In the genomic region with DNA sequence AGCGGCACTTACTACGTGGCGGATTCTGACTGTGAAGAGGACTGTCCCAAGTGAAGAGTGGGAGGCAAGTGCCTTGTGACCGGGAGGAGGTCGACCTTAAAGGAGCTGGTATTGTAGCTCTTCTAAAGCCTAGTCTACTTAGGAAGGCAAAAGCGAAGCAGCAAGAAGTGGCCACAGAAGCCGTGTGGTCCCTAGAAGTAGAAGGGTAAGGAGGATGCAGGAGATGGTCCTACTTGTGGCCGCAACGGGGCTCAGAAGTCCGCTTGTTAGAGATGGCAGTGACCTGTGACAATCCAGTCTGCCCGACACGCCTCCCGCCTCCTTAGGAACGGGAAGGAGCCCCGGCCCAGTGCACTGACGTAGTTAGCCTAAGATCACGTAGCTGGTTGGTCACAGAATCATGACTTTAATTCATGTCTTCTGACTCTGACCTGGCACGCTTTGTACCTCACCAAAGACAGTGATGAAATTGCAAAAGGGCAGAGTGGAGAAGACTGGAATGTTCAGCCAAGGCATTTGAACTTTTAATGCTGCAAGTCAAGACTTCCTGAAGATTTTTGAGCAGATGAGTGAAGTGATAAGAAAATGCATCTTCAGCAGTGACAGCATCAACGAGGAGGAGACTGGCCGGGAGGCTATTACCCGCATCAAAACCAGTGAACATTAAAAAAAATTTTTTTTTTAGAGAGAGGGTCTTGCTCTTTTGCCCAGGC, we compare ENCODE assay signal across 1 cellular context.
TF ChIP-seq lines count a peak whose summit lies in the region.

No MANE protein-coding gene starts in this region.

TF ChIP-seq in GM12878, 131 proteins besides CTCF, POLR2A, EP300 and RAD21 (continued from another document and continues in another):
- TF ChIP-seq, protein P1, sequence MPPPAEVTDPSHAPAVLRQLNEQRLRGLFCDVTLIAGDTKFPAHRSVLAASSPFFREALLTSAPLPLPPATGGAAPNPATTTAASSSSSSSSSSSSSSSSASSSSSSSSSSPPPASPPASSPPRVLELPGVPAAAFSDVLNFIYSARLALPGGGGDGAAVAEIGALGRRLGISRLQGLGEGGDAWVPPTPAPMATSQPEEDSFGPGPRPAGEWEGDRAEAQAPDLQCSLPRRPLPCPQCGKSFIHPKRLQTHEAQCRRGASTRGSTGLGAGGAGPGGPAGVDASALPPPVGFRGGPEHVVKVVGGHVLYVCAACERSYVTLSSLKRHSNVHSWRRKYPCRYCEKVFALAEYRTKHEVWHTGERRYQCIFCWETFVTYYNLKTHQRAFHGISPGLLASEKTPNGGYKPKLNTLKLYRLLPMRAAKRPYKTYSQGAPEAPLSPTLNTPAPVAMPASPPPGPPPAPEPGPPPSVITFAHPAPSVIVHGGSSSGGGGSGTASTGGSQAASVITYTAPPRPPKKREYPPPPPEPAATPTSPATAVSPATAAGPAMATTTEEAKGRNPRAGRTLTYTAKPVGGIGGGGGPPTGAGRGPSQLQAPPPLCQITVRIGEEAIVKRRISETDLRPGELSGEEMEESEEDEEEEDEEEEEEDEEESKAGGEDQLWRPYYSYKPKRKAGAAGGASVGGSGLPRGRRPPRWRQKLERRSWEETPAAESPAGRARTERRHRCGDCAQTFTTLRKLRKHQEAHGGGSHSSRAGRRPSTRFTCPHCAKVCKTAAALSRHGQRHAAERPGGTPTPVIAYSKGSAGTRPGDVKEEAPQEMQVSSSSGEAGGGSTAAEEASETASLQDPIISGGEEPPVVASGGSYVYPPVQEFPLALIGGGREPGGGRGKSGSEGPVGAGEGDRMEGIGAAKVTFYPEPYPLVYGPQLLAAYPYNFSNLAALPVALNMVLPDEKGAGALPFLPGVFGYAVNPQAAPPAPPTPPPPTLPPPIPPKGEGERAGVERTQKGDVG (CRISPR knock-in tag; IDR thresholded peaks at IDR 0.05): no peak
- no peak for TF ChIP-seq MYB (IDR thresholded peaks at IDR 0.05; ENCODE audit: borderline replicate concordance, low read depth, low read length)
- TF ChIP-seq, protein P2, sequence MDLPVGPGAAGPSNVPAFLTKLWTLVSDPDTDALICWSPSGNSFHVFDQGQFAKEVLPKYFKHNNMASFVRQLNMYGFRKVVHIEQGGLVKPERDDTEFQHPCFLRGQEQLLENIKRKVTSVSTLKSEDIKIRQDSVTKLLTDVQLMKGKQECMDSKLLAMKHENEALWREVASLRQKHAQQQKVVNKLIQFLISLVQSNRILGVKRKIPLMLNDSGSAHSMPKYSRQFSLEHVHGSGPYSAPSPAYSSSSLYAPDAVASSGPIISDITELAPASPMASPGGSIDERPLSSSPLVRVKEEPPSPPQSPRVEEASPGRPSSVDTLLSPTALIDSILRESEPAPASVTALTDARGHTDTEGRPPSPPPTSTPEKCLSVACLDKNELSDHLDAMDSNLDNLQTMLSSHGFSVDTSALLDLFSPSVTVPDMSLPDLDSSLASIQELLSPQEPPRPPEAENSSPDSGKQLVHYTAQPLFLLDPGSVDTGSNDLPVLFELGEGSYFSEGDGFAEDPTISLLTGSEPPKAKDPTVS (IDR thresholded peaks at IDR 0.05; ENCODE audit: low read depth, low read length): no peak
- TF ChIP-seq SIX5 (IDR thresholded peaks at IDR 0.05; ENCODE audit: low read depth, low read length, severe bottlenecking): no peak
- TF ChIP-seq, protein P3, sequence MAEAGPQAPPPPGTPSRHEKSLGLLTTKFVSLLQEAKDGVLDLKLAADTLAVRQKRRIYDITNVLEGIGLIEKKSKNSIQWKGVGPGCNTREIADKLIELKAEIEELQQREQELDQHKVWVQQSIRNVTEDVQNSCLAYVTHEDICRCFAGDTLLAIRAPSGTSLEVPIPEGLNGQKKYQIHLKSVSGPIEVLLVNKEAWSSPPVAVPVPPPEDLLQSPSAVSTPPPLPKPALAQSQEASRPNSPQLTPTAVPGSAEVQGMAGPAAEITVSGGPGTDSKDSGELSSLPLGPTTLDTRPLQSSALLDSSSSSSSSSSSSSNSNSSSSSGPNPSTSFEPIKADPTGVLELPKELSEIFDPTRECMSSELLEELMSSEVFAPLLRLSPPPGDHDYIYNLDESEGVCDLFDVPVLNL (IDR thresholded peaks at IDR 0.05; ENCODE audit: low read depth, low read length): no peak
- TF ChIP-seq, protein P4, sequence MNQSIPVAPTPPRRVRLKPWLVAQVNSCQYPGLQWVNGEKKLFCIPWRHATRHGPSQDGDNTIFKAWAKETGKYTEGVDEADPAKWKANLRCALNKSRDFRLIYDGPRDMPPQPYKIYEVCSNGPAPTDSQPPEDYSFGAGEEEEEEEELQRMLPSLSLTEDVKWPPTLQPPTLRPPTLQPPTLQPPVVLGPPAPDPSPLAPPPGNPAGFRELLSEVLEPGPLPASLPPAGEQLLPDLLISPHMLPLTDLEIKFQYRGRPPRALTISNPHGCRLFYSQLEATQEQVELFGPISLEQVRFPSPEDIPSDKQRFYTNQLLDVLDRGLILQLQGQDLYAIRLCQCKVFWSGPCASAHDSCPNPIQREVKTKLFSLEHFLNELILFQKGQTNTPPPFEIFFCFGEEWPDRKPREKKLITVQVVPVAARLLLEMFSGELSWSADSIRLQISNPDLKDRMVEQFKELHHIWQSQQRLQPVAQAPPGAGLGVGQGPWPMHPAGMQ (IDR thresholded peaks at IDR 0.05; ENCODE audit: borderline replicate concordance): no peak
- TF ChIP-seq TCF7 (IDR thresholded peaks at IDR 0.05; ENCODE audit: borderline replicate concordance): no peak
- no peak for TF ChIP-seq FOS (IDR thresholded peaks at IDR 0.05; ENCODE audit: borderline replicate concordance, extremely low read depth, insufficient read length)
- TF ChIP-seq SUPT20H (IDR thresholded peaks at IDR 0.05; ENCODE audit: borderline replicate concordance, control insufficient read depth, low read depth, low read length): no peak
- peak; percentile 28; the same call in 1 of the 2 replicates for TF ChIP-seq YY1 (IDR thresholded peaks at IDR 0.05; ENCODE audit: low read depth, low read length)
- peak; percentile 89 to 90 for TF ChIP-seq IKZF2 (IDR thresholded peaks at IDR 0.05)
- TF ChIP-seq FOXM1 (IDR thresholded peaks at IDR 0.05; ENCODE audit: low read depth, low read length): peak; percentile 12; the same call in 1 of the 2 replicates
- no peak for TF ChIP-seq BRCA1 (IDR thresholded peaks at IDR 0.05; ENCODE audit: low read depth, low read length)
- TF ChIP-seq, protein P5, sequence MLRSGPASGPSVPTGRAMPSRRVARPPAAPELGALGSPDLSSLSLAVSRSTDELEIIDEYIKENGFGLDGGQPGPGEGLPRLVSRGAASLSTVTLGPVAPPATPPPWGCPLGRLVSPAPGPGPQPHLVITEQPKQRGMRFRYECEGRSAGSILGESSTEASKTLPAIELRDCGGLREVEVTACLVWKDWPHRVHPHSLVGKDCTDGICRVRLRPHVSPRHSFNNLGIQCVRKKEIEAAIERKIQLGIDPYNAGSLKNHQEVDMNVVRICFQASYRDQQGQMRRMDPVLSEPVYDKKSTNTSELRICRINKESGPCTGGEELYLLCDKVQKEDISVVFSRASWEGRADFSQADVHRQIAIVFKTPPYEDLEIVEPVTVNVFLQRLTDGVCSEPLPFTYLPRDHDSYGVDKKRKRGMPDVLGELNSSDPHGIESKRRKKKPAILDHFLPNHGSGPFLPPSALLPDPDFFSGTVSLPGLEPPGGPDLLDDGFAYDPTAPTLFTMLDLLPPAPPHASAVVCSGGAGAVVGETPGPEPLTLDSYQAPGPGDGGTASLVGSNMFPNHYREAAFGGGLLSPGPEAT (IDR thresholded peaks at IDR 0.05; ENCODE audit: low read depth): peak; percentile 86
- TF ChIP-seq, protein P6, sequence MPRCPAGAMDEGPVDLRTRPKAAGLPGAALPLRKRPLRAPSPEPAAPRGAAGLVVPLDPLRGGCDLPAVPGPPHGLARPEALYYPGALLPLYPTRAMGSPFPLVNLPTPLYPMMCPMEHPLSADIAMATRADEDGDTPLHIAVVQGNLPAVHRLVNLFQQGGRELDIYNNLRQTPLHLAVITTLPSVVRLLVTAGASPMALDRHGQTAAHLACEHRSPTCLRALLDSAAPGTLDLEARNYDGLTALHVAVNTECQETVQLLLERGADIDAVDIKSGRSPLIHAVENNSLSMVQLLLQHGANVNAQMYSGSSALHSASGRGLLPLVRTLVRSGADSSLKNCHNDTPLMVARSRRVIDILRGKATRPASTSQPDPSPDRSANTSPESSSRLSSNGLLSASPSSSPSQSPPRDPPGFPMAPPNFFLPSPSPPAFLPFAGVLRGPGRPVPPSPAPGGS (IDR thresholded peaks at IDR 0.05; ENCODE audit: borderline replicate concordance, insufficient read depth, low read depth, low read length, poor library complexity, severe bottlenecking): no peak
- TF ChIP-seq NFYA (IDR thresholded peaks at IDR 0.05; ENCODE audit: borderline replicate concordance, low read depth, low read length): no peak
- TF ChIP-seq RB1 (IDR thresholded peaks at IDR 0.05; ENCODE audit: borderline replicate concordance): peak; percentile 78; the same call in 1 of the 2 replicates
- TF ChIP-seq, protein P7, sequence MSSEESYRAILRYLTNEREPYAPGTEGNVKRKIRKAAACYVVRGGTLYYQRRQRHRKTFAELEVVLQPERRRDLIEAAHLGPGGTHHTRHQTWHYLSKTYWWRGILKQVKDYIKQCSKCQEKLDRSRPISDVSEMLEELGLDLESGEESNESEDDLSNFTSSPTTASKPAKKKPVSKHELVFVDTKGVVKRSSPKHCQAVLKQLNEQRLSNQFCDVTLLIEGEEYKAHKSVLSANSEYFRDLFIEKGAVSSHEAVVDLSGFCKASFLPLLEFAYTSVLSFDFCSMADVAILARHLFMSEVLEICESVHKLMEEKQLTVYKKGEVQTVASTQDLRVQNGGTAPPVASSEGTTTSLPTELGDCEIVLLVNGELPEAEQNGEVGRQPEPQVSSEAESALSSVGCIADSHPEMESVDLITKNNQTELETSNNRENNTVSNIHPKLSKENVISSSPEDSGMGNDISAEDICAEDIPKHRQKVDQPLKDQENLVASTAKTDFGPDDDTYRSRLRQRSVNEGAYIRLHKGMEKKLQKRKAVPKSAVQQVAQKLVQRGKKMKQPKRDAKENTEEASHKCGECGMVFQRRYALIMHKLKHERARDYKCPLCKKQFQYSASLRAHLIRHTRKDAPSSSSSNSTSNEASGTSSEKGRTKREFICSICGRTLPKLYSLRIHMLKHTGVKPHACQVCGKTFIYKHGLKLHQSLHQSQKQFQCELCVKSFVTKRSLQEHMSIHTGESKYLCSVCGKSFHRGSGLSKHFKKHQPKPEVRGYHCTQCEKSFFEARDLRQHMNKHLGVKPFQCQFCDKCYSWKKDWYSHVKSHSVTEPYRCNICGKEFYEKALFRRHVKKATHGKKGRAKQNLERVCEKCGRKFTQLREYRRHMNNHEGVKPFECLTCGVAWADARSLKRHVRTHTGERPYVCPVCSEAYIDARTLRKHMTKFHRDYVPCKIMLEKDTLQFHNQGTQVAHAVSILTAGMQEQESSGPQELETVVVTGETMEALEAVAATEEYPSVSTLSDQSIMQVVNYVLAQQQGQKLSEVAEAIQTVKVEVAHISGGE (CRISPR knock-in tag; IDR thresholded peaks at IDR 0.05): no peak
- peak; percentile 51; the same call in 1 of the 2 replicates for TF ChIP-seq IRF4 (IDR thresholded peaks at IDR 0.05; ENCODE audit: low read depth, low read length)
- TF ChIP-seq POLR2AphosphoS5 (IDR thresholded peaks at IDR 0.05; ENCODE audit: low read length): peak; percentile 96; the same call in 1 of the 2 replicates
- no peak for TF ChIP-seq BMI1 (IDR thresholded peaks at IDR 0.05; ENCODE audit: borderline replicate concordance)
- no peak for TF ChIP-seq ETV6 (conservative IDR thresholded peaks at IDR 0.05 in 1 of 2, IDR thresholded peaks at IDR 0.05 in 1 of 2; ENCODE audit: borderline replicate concordance in 1 of 2, low read depth in 1 of 2)
- no peak for TF ChIP-seq MEF2A (IDR thresholded peaks at IDR 0.05; ENCODE audit: insufficient read depth, low read depth, low read length)
- TF ChIP-seq HDGF (IDR thresholded peaks at IDR 0.05): peak; percentile 81; the same call in 1 of the 2 replicates
- no peak for TF ChIP-seq BCL11A (IDR thresholded peaks at IDR 0.05; ENCODE audit: low read depth, low read length)
- peak; percentile 93 for TF ChIP-seq SMAD1 (IDR thresholded peaks at IDR 0.05; ENCODE audit: low read depth, partially characterized antibody)
- TF ChIP-seq NFIC (IDR thresholded peaks at IDR 0.05; ENCODE audit: low read depth, low read length): no peak
- TF ChIP-seq, protein P8, sequence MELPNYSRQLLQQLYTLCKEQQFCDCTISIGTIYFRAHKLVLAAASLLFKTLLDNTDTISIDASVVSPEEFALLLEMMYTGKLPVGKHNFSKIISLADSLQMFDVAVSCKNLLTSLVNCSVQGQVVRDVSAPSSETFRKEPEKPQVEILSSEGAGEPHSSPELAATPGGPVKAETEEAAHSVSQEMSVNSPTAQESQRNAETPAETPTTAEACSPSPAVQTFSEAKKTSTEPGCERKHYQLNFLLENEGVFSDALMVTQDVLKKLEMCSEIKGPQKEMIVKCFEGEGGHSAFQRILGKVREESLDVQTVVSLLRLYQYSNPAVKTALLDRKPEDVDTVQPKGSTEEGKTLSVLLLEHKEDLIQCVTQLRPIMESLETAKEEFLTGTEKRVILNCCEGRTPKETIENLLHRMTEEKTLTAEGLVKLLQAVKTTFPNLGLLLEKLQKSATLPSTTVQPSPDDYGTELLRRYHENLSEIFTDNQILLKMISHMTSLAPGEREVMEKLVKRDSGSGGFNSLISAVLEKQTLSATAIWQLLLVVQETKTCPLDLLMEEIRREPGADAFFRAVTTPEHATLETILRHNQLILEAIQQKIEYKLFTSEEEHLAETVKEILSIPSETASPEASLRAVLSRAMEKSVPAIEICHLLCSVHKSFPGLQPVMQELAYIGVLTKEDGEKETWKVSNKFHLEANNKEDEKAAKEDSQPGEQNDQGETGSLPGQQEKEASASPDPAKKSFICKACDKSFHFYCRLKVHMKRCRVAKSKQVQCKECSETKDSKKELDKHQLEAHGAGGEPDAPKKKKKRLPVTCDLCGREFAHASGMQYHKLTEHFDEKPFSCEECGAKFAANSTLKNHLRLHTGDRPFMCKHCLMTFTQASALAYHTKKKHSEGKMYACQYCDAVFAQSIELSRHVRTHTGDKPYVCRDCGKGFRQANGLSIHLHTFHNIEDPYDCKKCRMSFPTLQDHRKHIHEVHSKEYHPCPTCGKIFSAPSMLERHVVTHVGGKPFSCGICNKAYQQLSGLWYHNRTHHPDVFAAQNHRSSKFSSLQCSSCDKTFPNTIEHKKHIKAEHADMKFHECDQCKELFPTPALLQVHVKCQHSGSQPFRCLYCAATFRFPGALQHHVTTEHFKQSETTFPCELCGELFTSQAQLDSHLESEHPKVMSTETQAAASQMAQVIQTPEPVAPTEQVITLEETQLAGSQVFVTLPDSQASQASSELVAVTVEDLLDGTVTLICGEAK (IDR thresholded peaks at IDR 0.05; ENCODE audit: borderline replicate concordance): no peak; the same call in 1 of the 2 replicates
- TF ChIP-seq CHD2 (IDR thresholded peaks at IDR 0.05; ENCODE audit: borderline replicate concordance, low read depth, low read length): no peak
- TF ChIP-seq ZZZ3 (IDR thresholded peaks at IDR 0.05; ENCODE audit: control insufficient read depth, insufficient read length, low read depth): no peak
- TF ChIP-seq PML (IDR thresholded peaks at IDR 0.05; ENCODE audit: low read length): peak; percentile 94
- TF ChIP-seq ZSCAN29 (IDR thresholded peaks at IDR 0.05): no peak
- TF ChIP-seq SMARCA5 (IDR thresholded peaks at IDR 0.05): no peak
- peak; percentile 57; the same call in 1 of the 2 replicates for TF ChIP-seq CBFB (IDR thresholded peaks at IDR 0.05; ENCODE audit: low read depth)
- TF ChIP-seq NR2C2 (IDR thresholded peaks at IDR 0.05; ENCODE audit: borderline replicate concordance, control insufficient read depth, insufficient read length, low read depth): no peak
- TF ChIP-seq SRF (IDR thresholded peaks at IDR 0.05; ENCODE audit: low read depth in 2 of 2, low read length in 2 of 2): no peak
- TF ChIP-seq SREBF1 (IDR thresholded peaks at IDR 0.05; ENCODE audit: low read length): peak; percentile 17; the same call in 1 of the 2 replicates
- TF ChIP-seq CEBPB (IDR thresholded peaks at IDR 0.05; ENCODE audit: borderline replicate concordance in 1 of 2, low read depth in 2 of 2, low read length in 2 of 2): no peak
- TF ChIP-seq WRNIP1 (IDR thresholded peaks at IDR 0.05; ENCODE audit: borderline replicate concordance, low read depth, low read length): no peak
- TF ChIP-seq TAF1 (IDR thresholded peaks at IDR 0.05; ENCODE audit: borderline replicate concordance, low read depth, low read length): peak; percentile 28; the same call in 1 of the 2 replicates
